In the genomic region with DNA sequence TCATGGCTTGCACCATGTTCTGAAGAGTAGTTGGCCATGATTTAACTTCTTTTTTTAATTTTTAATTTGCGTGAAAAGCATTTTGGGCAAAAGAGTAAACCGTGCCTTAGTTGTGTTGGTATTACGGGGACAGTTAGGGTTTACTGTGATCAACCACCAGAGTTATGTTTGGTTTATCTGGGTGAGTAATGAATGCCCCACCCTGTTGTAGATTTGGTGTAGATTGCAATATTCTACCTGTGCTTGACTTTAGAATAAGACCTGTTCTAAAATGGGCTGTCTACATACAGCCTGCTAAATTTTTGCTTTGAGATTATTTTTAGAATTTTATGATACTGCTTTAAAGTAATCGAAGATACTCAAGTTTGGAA, we compare ENCODE assay signal across 8 cellular contexts. TPM values are rescaled to one million over a fixed set of nuclear protein-coding genes. Genes with fewer than 3 reads are reported as not detected.
A peak's percentile ranks its signal among the peaks of the same experiment; 100 is the strongest.
DNase-seq lines count a peak whose midpoint lies in the region; ATAC-seq and TF ChIP-seq lines count a peak whose summit lies in the region.

No MANE protein-coding gene starts in this region.

- no peak for DNase-seq in GM12864 (ENCODE audit: low read depth)
- DNase-seq in PC-3: peak; percentile 86
- peak; percentile 70 for DNase-seq in epithelial cell of esophagus (ENCODE audit: low read depth)
- DNase-seq in SIG-M5 (lab: John Stamatoyannopoulos, UW): no peak
- DNase-seq in superior temporal gyrus (ENCODE audit: extremely low spot score): no peak

- H3K9ac ChIP-seq in PC-3 (ENCODE audit: low read length) (peak overlapping the region; percentile 89), parathyroid adenoma (no peak overlapping the region)

- H2AFZ ChIP-seq in PC-3 (ENCODE audit: low read length) (no peak overlapping the region), parathyroid adenoma (no peak overlapping the region)

- H3K36me3 ChIP-seq in PC-3 (ENCODE audit: low read depth, low read length) (no peaks in the 10 kb centered on the region), parathyroid adenoma (ENCODE audit: control insufficient read depth, insufficient read depth, low read length) (no peaks in the 10 kb centered on the region)

- H3K4me1 ChIP-seq in PC-3 (ENCODE audit: insufficient read depth, low read length) (peaks cover 29% of the 10 kb centered on the region), parathyroid adenoma (no peaks in the 10 kb centered on the region)

- H3K27me3 ChIP-seq in PC-3 (ENCODE audit: low read length) (no peaks in the 10 kb centered on the region), parathyroid adenoma (ENCODE audit: control insufficient read depth, insufficient read depth, low read length) (no peaks in the 10 kb centered on the region)

- POLR2A ChIA-PET in PC-3 (lab: Charles Lee; ENCODE audit: unreplicated experiment): no interaction called here

- BruUV-seq in PC-3 (replicated peaks; lab: Mats Ljungman, UMichigan): TSS peak; percentile 44

- no peak for TF ChIP-seq CTCF in GM12864 (IDR thresholded peaks at IDR 0.05; ENCODE audit: low read depth, low read length, missing control alignments)
- no peak for TF ChIP-seq CTCF in PC-3 (conservative IDR thresholded peaks at IDR 0.05; ENCODE audit: low read depth, low read length)
- no peak for TF ChIP-seq CTCF in epithelial cell of esophagus (IDR thresholded peaks at IDR 0.05; ENCODE audit: insufficient read depth, low read depth, low read length, missing control alignments)
- no peak for TF ChIP-seq CTCF in parathyroid adenoma (IDR thresholded peaks at IDR 0.05)

- ATAC-seq in PC-3 (peak; percentile 43), GM18519 (IDR thresholded peaks at IDR 0.05; ENCODE audit: low FRiP score, unreplicated experiment) (no peak), GM21528 (IDR thresholded peaks at IDR 0.05; ENCODE audit: low FRiP score, unreplicated experiment) (no peak)

- H3F3A ChIP-seq in PC-3 (ENCODE audit: low read length, unreplicated experiment): no peaks in the 10 kb centered on the region

- CTCF ChIA-PET in PC-3 (lab: Charles Lee): no interaction called here

- intact Hi-C loops in PC-3 (cut with micrococcal nuclease): loop anchor here (5.0 to 10.0 kb wide), 2 partner anchors 676 to 1349 kb away; a partner anchor contains a TSS

- peaks cover 60% of the 10 kb centered on the region for H3K79me2 ChIP-seq in PC-3 (ENCODE audit: low read length)
- peaks cover 8% of the 10 kb centered on the region for H3K79me2 ChIP-seq in parathyroid adenoma

- peaks cover 45% of the 10 kb centered on the region for H4K20me1 ChIP-seq in PC-3 (ENCODE audit: low read length)

- no peaks in the 10 kb centered on the region for H3K9me2 ChIP-seq in PC-3 (replicated peaks; ENCODE audit: low read length)

- H3K4me3 ChIP-seq in GM12864 (ENCODE audit: low read depth, low read length) (peak overlapping the region; percentile 77), PC-3 (ENCODE audit: low read length) (peak overlapping the region; percentile 85), epithelial cell of esophagus (ENCODE audit: low read length) (peak overlapping the region; percentile 81), parathyroid adenoma (ENCODE audit: low read depth, low read length) (peak overlapping the region; percentile 86)

- peak overlapping the region; percentile 58 for H3K27ac ChIP-seq in PC-3 (ENCODE audit: low read length)
- H3K27ac ChIP-seq in parathyroid adenoma: no peak overlapping the region

- no peaks in the 10 kb centered on the region for H3K9me3 ChIP-seq in PC-3 (ENCODE audit: low read length)
- no peaks in the 10 kb centered on the region for H3K9me3 ChIP-seq in parathyroid adenoma (ENCODE audit: control insufficient read depth, low read length)

- H3K4me2 ChIP-seq in PC-3 (ENCODE audit: low read length) (peak overlapping the region; percentile 88), parathyroid adenoma (ENCODE audit: low read length) (peak overlapping the region; percentile 86)

RNA-seq across cellular contexts. Expression of a gene that starts 1.4 kb away (rescaled TPM):
- 28.3 and 54.4 TPM in 2 replicates for total RNA-seq in PC-3 (2014; rRNA removed)

Comparison
In these comparisons a context has a peak if more than half of its experiments do, and no peak if none do; other contexts are left out.
1. DNase-seq: peak in PC-3 (single experiment) and epithelial cell of esophagus (single experiment); none in GM12864 (single experiment), SIG-M5 (single experiment) and superior temporal gyrus (single experiment).
2. Peak in every context shown above with its lines, with median percentiles within 50 percentile points of each other: H3K4me3 ChIP-seq.